Comparison of ENCODE assay signal across 8 cellular contexts in the genomic region with DNA sequence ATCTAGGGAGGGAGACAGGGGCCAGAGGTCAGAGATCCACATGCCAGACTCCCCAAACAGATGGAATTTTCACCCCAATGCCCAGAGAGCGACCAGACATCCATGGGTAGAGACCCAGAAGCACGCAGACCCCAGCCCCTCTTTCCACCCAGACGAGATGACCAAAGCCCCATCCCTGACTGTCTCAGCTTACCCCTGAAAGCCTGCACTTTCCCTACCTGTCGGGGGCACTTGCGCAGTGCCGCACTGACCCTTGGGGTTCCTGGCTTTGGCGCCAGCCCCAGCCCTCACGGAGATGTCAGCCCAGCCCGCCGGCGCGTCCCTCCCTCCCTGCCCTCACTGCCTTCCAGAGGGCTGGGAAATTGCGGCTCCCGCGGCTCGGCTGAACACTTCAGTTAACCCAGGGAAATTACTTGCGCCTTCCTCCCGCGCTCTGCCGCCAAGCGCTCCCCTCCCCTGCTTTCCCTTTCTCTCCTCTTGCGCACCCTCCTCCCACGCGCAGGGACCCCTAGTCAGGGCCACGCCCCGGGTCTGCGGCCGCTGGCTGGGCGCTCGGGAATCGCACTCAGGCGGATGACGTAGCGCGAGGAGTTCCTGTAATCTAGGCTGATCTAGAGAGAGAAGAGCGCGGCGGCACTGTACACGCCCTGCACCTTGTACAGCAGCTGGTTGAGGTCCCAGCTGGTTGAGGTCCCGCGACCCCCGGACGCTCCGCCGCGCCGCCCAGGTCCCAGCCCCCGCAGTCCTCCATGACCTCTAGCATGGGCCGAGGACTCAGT. TPM values are rescaled to one million over a fixed set of nuclear protein-coding genes. Genes with fewer than 3 reads are reported as not detected.
A peak's percentile ranks its signal among the peaks of the same experiment; 100 is the strongest.
DNase-seq lines count a peak whose midpoint lies in the region; ATAC-seq and TF ChIP-seq lines count a peak whose summit lies in the region.

No MANE protein-coding gene starts in this region.

- no peak overlapping the region for H2BK20ac ChIP-seq in IMR-90 (ENCODE audit: low read depth, low read length)

- peak overlapping the region; percentile 61 for H3K4me2 ChIP-seq in BLaER1
- peak overlapping the region; percentile 15; the same call in 1 of the 2 replicates for H3K4me2 ChIP-seq in IMR-90 (ENCODE audit: low read depth, low read length)
- H3K4me2 ChIP-seq in mammary epithelial cell (ENCODE audit: insufficient read depth, low read depth, low read length) = peak overlapping the region; percentile 83
- no peak overlapping the region for H3K4me2 ChIP-seq in Karpas-422 (ENCODE audit: low read depth, low read length, poor library complexity, severe bottlenecking)

- H3K18ac ChIP-seq in IMR-90 (ENCODE audit: low read depth, low read length) = no peak overlapping the region

- H3K4me3 Mint-ChIP-seq in naive B cell = peak overlapping the region in 7 of 8 donors; percentile 21 to 91 (median 73)

- no peaks in the 10 kb centered on the region for H3K79me2 ChIP-seq in mammary epithelial cell (ENCODE audit: insufficient read depth, low read length)
- H3K79me2 ChIP-seq in Karpas-422 (ENCODE audit: low read length) = no peaks in the 10 kb centered on the region

- H3K36me3 Mint-ChIP-seq in naive B cell = peaks cover 4 to 15% of the 10 kb centered on the region in 2 donors

- in situ Hi-C loops in IMR-90 (cut with MboI; ENCODE audit: low sequenced_read_pairs) (no loop called here), mammary epithelial cell (cut with MboI; ENCODE audit: low sequenced_read_pairs in 2 of 2) (no loop called here)

- H3K9me3 Mint-ChIP-seq in naive B cell = peaks cover 2 to 19% (median 7%) of the 10 kb centered on the region in 7 donors

- POLR2A ChIA-PET in IMR-90 (lab: Charles Lee; ENCODE audit: unreplicated experiment) = interaction anchor here (0.6 kb wide), 1 partner anchor 9 kb away, joined by 3 read pairs; no protein-coding TSS in a partner anchor

- H3K4ac ChIP-seq in IMR-90 (ENCODE audit: low read depth, low read length) = no peak overlapping the region

- no peak overlapping the region for H4K8ac ChIP-seq in IMR-90 (ENCODE audit: low read depth in 2 of 2, low read length in 2 of 2)

- TF ChIP-seq CTCF in IMR-90 (conservative IDR thresholded peaks at IDR 0.05; ENCODE audit: low read depth, low read length) (no peak), mammary epithelial cell (conservative IDR thresholded peaks at IDR 0.05 in 1 of 2, IDR thresholded peaks at IDR 0.05 in 1 of 2; ENCODE audit: extremely low read depth in 1 of 2, insufficient read depth in 1 of 2, low read depth in 1 of 2, low read length in 2 of 2) (no peak)

- H3K9me1 ChIP-seq in IMR-90 (ENCODE audit: insufficient read depth, low read length) = no peaks in the 10 kb centered on the region

- dilution Hi-C loops in IMR-90 (cut with HindIII; ENCODE audit: low sequenced_read_pairs, unreplicated experiment) (no loop called here), mammary epithelial cell (cut with HindIII; ENCODE audit: low sequenced_read_pairs) (no loop called here)

- no peak overlapping the region for H3K14ac ChIP-seq in IMR-90 (replicated peaks; ENCODE audit: low read depth, low read length)

- H3K9me2 ChIP-seq in Karpas-422 (replicated peaks; ENCODE audit: insufficient read depth, low read length) = no peaks in the 10 kb centered on the region

- H4K20me1 ChIP-seq in BLaER1 = peaks cover 20% of the 10 kb centered on the region; the same call in 1 of the 2 replicates
- no peaks in the 10 kb centered on the region; the same call in 1 of the 2 replicates for H4K20me1 ChIP-seq in IMR-90 (ENCODE audit: insufficient read depth, low read length)
- peaks cover 5% of the 10 kb centered on the region for H4K20me1 ChIP-seq in mammary epithelial cell (ENCODE audit: insufficient read depth, low read length)
- no peaks in the 10 kb centered on the region for H4K20me1 ChIP-seq in Karpas-422 (ENCODE audit: insufficient read depth, low read depth, low read length)

- no peak overlapping the region for H2BK5ac ChIP-seq in IMR-90 (ENCODE audit: low read depth, low read length, poor library complexity, severe bottlenecking)

- CTCF ChIA-PET in IMR-90 (lab: Yijun Ruan, JAX) = no interaction called here
- CTCF ChIA-PET in mammary epithelial cell (lab: Charles Lee; ENCODE audit: low non-redundant PET) = no interaction called here

- no peak overlapping the region for H4K5ac ChIP-seq in IMR-90 (ENCODE audit: low read depth, low read length)

- no peak overlapping the region for H2AK5ac ChIP-seq in IMR-90 (ENCODE audit: low read depth, low read length)

- no peaks in the 10 kb centered on the region for H3K79me1 ChIP-seq in IMR-90 (ENCODE audit: low read depth in 1 of 2, low read length in 2 of 2)

- intact Hi-C loops in IMR-90 (cut with micrococcal nuclease) (no loop called here), mammary epithelial cell (cut with micrococcal nuclease) (no loop called here)

- H3K36me3 ChIP-seq in BLaER1 (no peaks in the 10 kb centered on the region), IMR-90 (ENCODE audit: control insufficient read depth, insufficient read depth, low read length) (no peaks in the 10 kb centered on the region), mammary epithelial cell (ENCODE audit: insufficient read depth, low read length) (no peaks in the 10 kb centered on the region), Karpas-422 (ENCODE audit: insufficient read depth, low read length) (peaks cover 4% of the 10 kb centered on the region; the same call in 1 of the 2 replicates)

- TF ChIP-seq RAD21 in IMR-90 (IDR thresholded peaks at IDR 0.05; ENCODE audit: low read length) = no peak

- H2AFZ ChIP-seq in IMR-90 (replicated peaks; ENCODE audit: low read length, poor library complexity) = peak overlapping the region; percentile 58
- H2AFZ ChIP-seq in mammary epithelial cell (ENCODE audit: low read depth, low read length) = peak overlapping the region; percentile 61
- no peak overlapping the region for H2AFZ ChIP-seq in Karpas-422 (ENCODE audit: low read length)

- peak overlapping the region; percentile 46 for H3K4me3 ChIP-seq in BLaER1
- no peak overlapping the region for H3K4me3 ChIP-seq in IMR-90 (ENCODE audit: insufficient read depth, low read depth, low read length)
- peak overlapping the region; percentile 7 to 38 (median 25) for H3K4me3 ChIP-seq in mammary epithelial cell (replicated peaks in 1 of 3; ENCODE audit: insufficient read depth in 1 of 3, low read depth in 2 of 3, low read length in 3 of 3)
- H3K4me3 ChIP-seq in Karpas-422 (ENCODE audit: low read length) = no peak overlapping the region

- no peak overlapping the region for H3K9ac ChIP-seq in BLaER1
- no peak overlapping the region for H3K9ac ChIP-seq in IMR-90 (ENCODE audit: low read depth, low read length)
- no peak overlapping the region for H3K9ac ChIP-seq in mammary epithelial cell (ENCODE audit: insufficient read depth, low read length)
- H3K9ac ChIP-seq in Karpas-422 (ENCODE audit: low read length) = no peak overlapping the region

- no peak for TF ChIP-seq POLR2A in IMR-90 (IDR thresholded peaks at IDR 0.05; ENCODE audit: low read depth, low read length)

- BruUV-seq in IMR-90 (replicated peaks; lab: Mats Ljungman, UMichigan) (no TSS peak), mammary epithelial cell (replicated peaks; lab: Mats Ljungman, UMichigan) (no TSS peak)

- H3K27me3 Mint-ChIP-seq in naive B cell = peaks cover 39 to 88% (median 59%) of the 10 kb centered on the region in 3 donors

- WGBS in IMR-90 (ENCODE audit: extremely low coverage in 2 of 2, insufficient read length in 1 of 2), 2 experiments = 3% methylated on average over 25 of the region's 49 CpGs; no CpG with 5 or more reads in 1 of the 2 experiments
- 3% methylated on average over 13 of the region's 49 CpGs for WGBS in mammary epithelial cell (ENCODE audit: low coverage, missing lambda C conversion rate)

- H2BK15ac ChIP-seq in IMR-90 (ENCODE audit: low read depth, low read length) = no peak overlapping the region

- peaks cover 64% of the 10 kb centered on the region for H3K27me3 ChIP-seq in BLaER1
- H3K27me3 ChIP-seq in IMR-90 (ENCODE audit: control insufficient read depth, insufficient read depth, low read length) = peaks cover 83% of the 10 kb centered on the region
- peaks cover 36% of the 10 kb centered on the region for H3K27me3 ChIP-seq in mammary epithelial cell (ENCODE audit: insufficient read depth, low read length)
- no peaks in the 10 kb centered on the region; the same call in 1 of the 2 replicates for H3K27me3 ChIP-seq in Karpas-422 (ENCODE audit: low read length)

- no peak overlapping the region for H3K56ac ChIP-seq in IMR-90 (ENCODE audit: extremely low read depth, insufficient read depth, low read length)

- no peak overlapping the region for H2BK120ac ChIP-seq in IMR-90 (ENCODE audit: low read depth, low read length)

- DNase-seq in IMR-90 (no peak), mammary epithelial cell (peak; percentile 31), naive B cell (no peak), Karpas-422 (no peak), RKO (ENCODE audit: low spot score) (no peak), SKM-1 treated with dmso at 0.1 percent for 144 hours (lab: John Stamatoyannopoulos, UW; ENCODE audit: unreplicated experiment) (no peak)

- H3K9me3 ChIP-seq in BLaER1 (peaks cover 44% of the 10 kb centered on the region), IMR-90 (ENCODE audit: control insufficient read depth, insufficient read depth, low read length) (peaks cover 5% of the 10 kb centered on the region; the same call in 1 of the 2 replicates), mammary epithelial cell (replicated peaks; ENCODE audit: insufficient read depth, low read length) (no peaks in the 10 kb centered on the region), Karpas-422 (ENCODE audit: low read length) (no peaks in the 10 kb centered on the region)

- H3K4me1 ChIP-seq in BLaER1 (0 out of 2 replicates have a peak, but pooled peaks cover 3% of the 10 kb centered on the region), IMR-90 (ENCODE audit: control insufficient read depth, insufficient read depth, low read length) (no peaks in the 10 kb centered on the region), mammary epithelial cell (ENCODE audit: insufficient read depth, low read length) (peaks cover 18% of the 10 kb centered on the region), Karpas-422 (ENCODE audit: low read length) (peaks cover 16% of the 10 kb centered on the region)

- H4K91ac ChIP-seq in IMR-90 (ENCODE audit: insufficient read depth, low read depth, low read length) = no peak overlapping the region

- H3K27ac ChIP-seq in BLaER1 = no peak overlapping the region
- H3K27ac ChIP-seq in IMR-90 (ENCODE audit: insufficient read depth, low read length) = no peak overlapping the region
- no peak overlapping the region for H3K27ac ChIP-seq in mammary epithelial cell (ENCODE audit: insufficient read depth, low read depth, low read length)
- H3K27ac ChIP-seq in Karpas-422 (ENCODE audit: low read length) = no peak overlapping the region

- H2AK9ac ChIP-seq in IMR-90 (replicated peaks; ENCODE audit: low read depth, low read length, poor library complexity) = peak overlapping the region; percentile 55

- no peak overlapping the region for H3K23ac ChIP-seq in IMR-90 (ENCODE audit: low read depth, low read length)

- peaks cover 12 to 19% (median 13%) of the 10 kb centered on the region in 3 donors for H3K4me1 Mint-ChIP-seq in naive B cell

- no peak overlapping the region for H3K27ac Mint-ChIP-seq in naive B cell

- ATAC-seq in IMR-90 (ENCODE audit: low read depth) = peak; percentile 48
- ATAC-seq in naive B cell (ENCODE audit: low read depth in 2 of 2) = peak in 1 of 2 donors; percentile 45
- ATAC-seq in HG03280 (IDR thresholded peaks at IDR 0.05; ENCODE audit: unreplicated experiment) = no peak

RNA-seq across cellular contexts. Expression of a gene that starts 12.0 kb away (rescaled TPM):
- total RNA-seq in IMR-90 (2012; rRNA removed) (not detected in 2 replicates), mammary epithelial cell (not detected)
- polyA plus RNA-seq in IMR-90 (2012; rRNA removed) (not detected in 2 replicates), mammary epithelial cell (0.03 TPM), naive B cell (ENCODE audit: low read depth in 6 of 6) (not detected)
- polyA plus RNA-seq in IMR-90 (2012; cell fraction: cytosol; rRNA removed) = not detected in 2 replicates
- not detected in 2 replicates for polyA plus RNA-seq in IMR-90 (2012; cell fraction: nucleus; rRNA removed; ENCODE audit: low replicate concordance)
- polyA minus RNA-seq in mammary epithelial cell = not detected
- total RNA-seq in Karpas-422 (2014; rRNA removed; shearing (Covaris generic); ENCODE audit: low replicate concordance) = not detected in 2 replicates

RNA-seq across cellular contexts. Expression of a gene that starts 37.3 kb away (rescaled TPM):
- total RNA-seq in IMR-90 (2012; rRNA removed) = not detected in 2 replicates
- not detected in 2 replicates for polyA plus RNA-seq in IMR-90 (2012; rRNA removed)
- polyA plus RNA-seq in IMR-90 (2012; cell fraction: cytosol; rRNA removed) = not detected in 2 replicates
- not detected in 2 replicates for polyA plus RNA-seq in IMR-90 (2012; cell fraction: nucleus; rRNA removed; ENCODE audit: low replicate concordance)
- total RNA-seq in mammary epithelial cell = not detected
- not detected for polyA plus RNA-seq in mammary epithelial cell
- polyA minus RNA-seq in mammary epithelial cell = not detected
- not detected for polyA plus RNA-seq in naive B cell (ENCODE audit: low read depth in 6 of 6)
- not detected in 2 replicates for total RNA-seq in Karpas-422 (2014; rRNA removed; shearing (Covaris generic); ENCODE audit: low replicate concordance)

RNA-seq across cellular contexts. Expression of a gene that starts 40.1 kb away (rescaled TPM):
- total RNA-seq in IMR-90 (2012; rRNA removed) (not detected in 2 replicates), mammary epithelial cell (not detected)
- polyA plus RNA-seq in IMR-90 (2012; rRNA removed) (not detected in 2 replicates), mammary epithelial cell (0.03 TPM), naive B cell (ENCODE audit: low read depth in 6 of 6) (under 1 TPM in 3 of 6 donors, not detected in 3; 0.26 to 0.69 (median 0.40) TPM)
- not detected in 2 replicates for polyA plus RNA-seq in IMR-90 (2012; cell fraction: cytosol; rRNA removed)
- polyA plus RNA-seq in IMR-90 (2012; cell fraction: nucleus; rRNA removed; ENCODE audit: low replicate concordance) = not detected in 2 replicates
- not detected for polyA minus RNA-seq in mammary epithelial cell
- total RNA-seq in Karpas-422 (2014; rRNA removed; shearing (Covaris generic); ENCODE audit: low replicate concordance) = not detected in 2 replicates

Comparison
In these comparisons a context has a peak if more than half of its experiments do, and no peak if none do; other contexts are left out.
1. H3K4me3 ChIP-seq: peak in BLaER1 (single experiment) and mammary epithelial cell (3 of 3); none in IMR-90 (single experiment) and Karpas-422 (single experiment).